In genomic region chr1:174021611-174022079, GRCh38 we compare ENCODE assay signal across 1 cellular context.
TF ChIP-seq lines count a peak whose summit lies in the region.

No MANE protein-coding gene starts in this region.

TF ChIP-seq in K562, 482 proteins besides CTCF, POLR2A, EP300 and RAD21 (continued from another document and continues in another):
- TF ChIP-seq RERE (CRISPR knock-in tag; IDR thresholded peaks at IDR 0.05; ENCODE audit: borderline replicate concordance) = peak; percentile 85; the same call in 1 of the 2 replicates
- peak; percentile 49; the same call in 1 of the 2 replicates for TF ChIP-seq REST (CRISPR knock-in tag; IDR thresholded peaks at IDR 0.05; ENCODE audit: low read depth)
- no peak for TF ChIP-seq MEF2D (tag; conservative IDR thresholded peaks at IDR 0.05; ENCODE audit: low read depth)
- TF ChIP-seq RFX5 (IDR thresholded peaks at IDR 0.05; ENCODE audit: low read depth, low read length) = no peak
- no peak for TF ChIP-seq VEZF1 (CRISPR knock-in tag; IDR thresholded peaks at IDR 0.05)
- TF ChIP-seq KDM1A (IDR thresholded peaks at IDR 0.05) = peak in 1 of 2 experiments; percentile 62; a peak in 1 of 4 replicates
- 0 out of 2 replicates have a peak, but pooled peaks have one; percentile 1 for TF ChIP-seq ZNF384 (IDR thresholded peaks at IDR 0.05; ENCODE audit: low read depth, low read length)
- TF ChIP-seq E2F5 (CRISPR knock-in tag; IDR thresholded peaks at IDR 0.05) = no peak
- no peak for TF ChIP-seq RHOXF2B (CRISPR knock-in tag; conservative IDR thresholded peaks at IDR 0.05)
- no peak for TF ChIP-seq PCBP1 (IDR thresholded peaks at IDR 0.05; ENCODE audit: low read depth, low read length, poor library complexity, severe bottlenecking)
- TF ChIP-seq KAT7 (CRISPR knock-in tag; IDR thresholded peaks at IDR 0.05; ENCODE audit: borderline replicate concordance) = peak; percentile 98; the same call in 1 of the 2 replicates
- no peak for TF ChIP-seq MEIS2 (IDR thresholded peaks at IDR 0.05; ENCODE audit: partially characterized antibody)
- TF ChIP-seq PYGO2 (tag; IDR thresholded peaks at IDR 0.05) = no peak
- TF ChIP-seq ZNF695 (CRISPR knock-in tag; IDR thresholded peaks at IDR 0.05) = no peak
- TF ChIP-seq RBM39 (optimal IDR thresholded peaks at IDR 0.05; ENCODE audit: low read depth, low read length) = no peak
- TF ChIP-seq FOSL1 (tag; conservative IDR thresholded peaks at IDR 0.05) = no peak
- no peak for TF ChIP-seq IRF1 (CRISPR knock-in tag; IDR thresholded peaks at IDR 0.05; ENCODE audit: borderline replicate concordance)
- TF ChIP-seq IFI16 (CRISPR knock-in tag; IDR thresholded peaks at IDR 0.05) = no peak
- TF ChIP-seq HNRNPUL1 (IDR thresholded peaks at IDR 0.05; ENCODE audit: low read length) = no peak
- TF ChIP-seq NR0B1 (IDR thresholded peaks at IDR 0.05; ENCODE audit: partially characterized antibody) = no peak
- TF ChIP-seq MEF2A (IDR thresholded peaks at IDR 0.05; ENCODE audit: control insufficient read depth, low read depth, low read length) = no peak
- TF ChIP-seq ARNT (IDR thresholded peaks at IDR 0.05) = no peak
- no peak for TF ChIP-seq ZC3H11A (IDR thresholded peaks at IDR 0.05; ENCODE audit: low read depth, low read length)
- TF ChIP-seq PBX2 (CRISPR knock-in tag; IDR thresholded peaks at IDR 0.05; ENCODE audit: low read depth) = no peak
- TF ChIP-seq PBX2 (tag; conservative IDR thresholded peaks at IDR 0.05; ENCODE audit: low read depth) = no peak
- TF ChIP-seq TAF7 (tag; IDR thresholded peaks at IDR 0.05) = no peak
- no peak for TF ChIP-seq HNRNPLL (IDR thresholded peaks at IDR 0.05; ENCODE audit: low read depth, low read length, poor library complexity, severe bottlenecking)
- TF ChIP-seq MLLT1 (IDR thresholded peaks at IDR 0.05) = no peak
- no peak for TF ChIP-seq CCAR2 (IDR thresholded peaks at IDR 0.05; ENCODE audit: low read depth, low read length)
- TF ChIP-seq MNT (conservative IDR thresholded peaks at IDR 0.05) = peak in 1 of 2 experiments; percentile 66; a peak in 2 of 4 replicates
- no peak for TF ChIP-seq ZNF639 (CRISPR knock-in tag; conservative IDR thresholded peaks at IDR 0.05 in 1 of 2, IDR thresholded peaks at IDR 0.05 in 1 of 2)
